ENCODE assay signal across 1 cellular context in genomic region chr14:23631702-23632460, GRCh38.
TF ChIP-seq lines count a peak whose summit lies in the region.

No MANE protein-coding gene starts in this region.

TF ChIP-seq in HepG2, 621 proteins besides CTCF, POLR2A, EP300 and RAD21 (continued from another document and continues in another):
- TF ChIP-seq ZNF615 (CRISPR knock-in tag; IDR thresholded peaks at IDR 0.05; ENCODE audit: borderline replicate concordance) (no peak), ZNF513 (CRISPR knock-in tag; conservative IDR thresholded peaks at IDR 0.05) (no peak), PRMT3 (CRISPR knock-in tag; IDR thresholded peaks at IDR 0.05; ENCODE audit: borderline replicate concordance, low read depth) (no peak), CBX2 (IDR thresholded peaks at IDR 0.05; ENCODE audit: low read depth, low read length) (no peak), CBX2 (CRISPR knock-in tag; IDR thresholded peaks at IDR 0.05; ENCODE audit: low read depth) (peak; percentile 16; the same call in 1 of the 2 replicates), POLR2AphosphoS2 (IDR thresholded peaks at IDR 0.05; ENCODE audit: low read depth, low read length) (no peak), MYPOP (CRISPR knock-in tag; IDR thresholded peaks at IDR 0.05) (no peak), MAFG (CRISPR knock-in tag; IDR thresholded peaks at IDR 0.05) (no peak), PHF20 (CRISPR knock-in tag; IDR thresholded peaks at IDR 0.05) (no peak), ZNF552 (CRISPR knock-in tag; IDR thresholded peaks at IDR 0.05; ENCODE audit: borderline replicate concordance) (peak; percentile 93; the same call in 1 of the 2 replicates), SNRNP70 (IDR thresholded peaks at IDR 0.05; ENCODE audit: low read depth, low read length) (no peak), MTERF4 (CRISPR knock-in tag; IDR thresholded peaks at IDR 0.05) (no peak), ZNF207 (IDR thresholded peaks at IDR 0.05; ENCODE audit: borderline replicate concordance) (no peak), ZNF225 (CRISPR knock-in tag; IDR thresholded peaks at IDR 0.05) (peak; percentile 96), ZNF672 (CRISPR knock-in tag; IDR thresholded peaks at IDR 0.05) (no peak), HNRNPL (IDR thresholded peaks at IDR 0.05; ENCODE audit: low read depth, low read length) (no peak), AFF4 (CRISPR knock-in tag; IDR thresholded peaks at IDR 0.05) (no peak; the same call in 1 of the 2 replicates), HMG20A (CRISPR knock-in tag; IDR thresholded peaks at IDR 0.05; ENCODE audit: borderline replicate concordance) (peak; percentile 67; the same call in 1 of the 2 replicates), ATF6 (CRISPR knock-in tag; conservative IDR thresholded peaks at IDR 0.05) (peak; percentile 90; the same call in 1 of the 2 replicates), ZBTB40 (IDR thresholded peaks at IDR 0.05) (no peak), ZBTB40 (CRISPR knock-in tag; IDR thresholded peaks at IDR 0.05) (no peak), ZKSCAN1 (IDR thresholded peaks at IDR 0.05; ENCODE audit: low read length) (no peak), ZMAT5 (CRISPR knock-in tag; IDR thresholded peaks at IDR 0.05; ENCODE audit: borderline replicate concordance, low read depth) (no peak), ZFY (CRISPR knock-in tag; IDR thresholded peaks at IDR 0.05) (no peak), ZNF512B (CRISPR knock-in tag; IDR thresholded peaks at IDR 0.05; ENCODE audit: borderline replicate concordance) (no peak; the same call in none of the 2 replicates), RCOR2 (CRISPR knock-in tag; IDR thresholded peaks at IDR 0.05) (peak; percentile 79), ZNF607 (CRISPR knock-in tag; IDR thresholded peaks at IDR 0.05; ENCODE audit: borderline replicate concordance) (no peak), ZNF746 (CRISPR knock-in tag; IDR thresholded peaks at IDR 0.05) (no peak), CBFB (CRISPR knock-in tag; IDR thresholded peaks at IDR 0.05) (peak; percentile 70; the same call in 1 of the 2 replicates), ARHGAP35 (CRISPR knock-in tag; IDR thresholded peaks at IDR 0.05; ENCODE audit: borderline replicate concordance) (no peak; the same call in 1 of the 2 replicates), ZNF496 (CRISPR knock-in tag; IDR thresholded peaks at IDR 0.05; ENCODE audit: insufficient replicate concordance) (no peak)
